3 cellular contexts compared by ENCODE assay signal in genomic region chr7:12777257-12777656, GRCh38.
TF ChIP-seq lines count a peak whose summit lies in the region.

No MANE protein-coding gene starts in this region.

TF ChIP-seq in SK-N-SH, 30 proteins besides CTCF, POLR2A, EP300 and RAD21 (continued from another document):
- TF ChIP-seq, protein P1, sequence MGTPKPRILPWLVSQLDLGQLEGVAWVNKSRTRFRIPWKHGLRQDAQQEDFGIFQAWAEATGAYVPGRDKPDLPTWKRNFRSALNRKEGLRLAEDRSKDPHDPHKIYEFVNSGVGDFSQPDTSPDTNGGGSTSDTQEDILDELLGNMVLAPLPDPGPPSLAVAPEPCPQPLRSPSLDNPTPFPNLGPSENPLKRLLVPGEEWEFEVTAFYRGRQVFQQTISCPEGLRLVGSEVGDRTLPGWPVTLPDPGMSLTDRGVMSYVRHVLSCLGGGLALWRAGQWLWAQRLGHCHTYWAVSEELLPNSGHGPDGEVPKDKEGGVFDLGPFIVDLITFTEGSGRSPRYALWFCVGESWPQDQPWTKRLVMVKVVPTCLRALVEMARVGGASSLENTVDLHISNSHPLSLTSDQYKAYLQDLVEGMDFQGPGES (IDR thresholded peaks at IDR 0.05; ENCODE audit: low read depth, low read length) = no peak
- TF ChIP-seq NRF1 (IDR thresholded peaks at IDR 0.05; ENCODE audit: low read depth, low read length) = no peak
- no peak for TF ChIP-seq ELF1 (IDR thresholded peaks at IDR 0.05)
- no peak for TF ChIP-seq USF2 (IDR thresholded peaks at IDR 0.05; ENCODE audit: borderline replicate concordance, low read depth, low read length)
- TF ChIP-seq REST (IDR thresholded peaks at IDR 0.05; ENCODE audit: low read depth, low read length) = no peak
- no peak for TF ChIP-seq FOXJ3 (CRISPR knock-in tag; IDR thresholded peaks at IDR 0.05)

TF ChIP-seq in SK-N-SH treated with all-trans-retinoic acid at 6 μM for 48 hours, 23 proteins besides CTCF, POLR2A, EP300 and RAD21:
- TF ChIP-seq TSHZ2 (CRISPR knock-in tag; IDR thresholded peaks at IDR 0.05) = no peak
- TF ChIP-seq SNAI2 (CRISPR knock-in tag; IDR thresholded peaks at IDR 0.05) = no peak
- no peak for TF ChIP-seq ARNTL (CRISPR knock-in tag; IDR thresholded peaks at IDR 0.05; ENCODE audit: borderline replicate concordance, low read depth)
- TF ChIP-seq PATZ1 (CRISPR knock-in tag; IDR thresholded peaks at IDR 0.05; ENCODE audit: borderline replicate concordance) = no peak
- no peak for TF ChIP-seq ESRRG (CRISPR knock-in tag; IDR thresholded peaks at IDR 0.05)
- TF ChIP-seq CREB5 (CRISPR knock-in tag; IDR thresholded peaks at IDR 0.05; ENCODE audit: low read depth) = no peak
- TF ChIP-seq, protein P2, sequence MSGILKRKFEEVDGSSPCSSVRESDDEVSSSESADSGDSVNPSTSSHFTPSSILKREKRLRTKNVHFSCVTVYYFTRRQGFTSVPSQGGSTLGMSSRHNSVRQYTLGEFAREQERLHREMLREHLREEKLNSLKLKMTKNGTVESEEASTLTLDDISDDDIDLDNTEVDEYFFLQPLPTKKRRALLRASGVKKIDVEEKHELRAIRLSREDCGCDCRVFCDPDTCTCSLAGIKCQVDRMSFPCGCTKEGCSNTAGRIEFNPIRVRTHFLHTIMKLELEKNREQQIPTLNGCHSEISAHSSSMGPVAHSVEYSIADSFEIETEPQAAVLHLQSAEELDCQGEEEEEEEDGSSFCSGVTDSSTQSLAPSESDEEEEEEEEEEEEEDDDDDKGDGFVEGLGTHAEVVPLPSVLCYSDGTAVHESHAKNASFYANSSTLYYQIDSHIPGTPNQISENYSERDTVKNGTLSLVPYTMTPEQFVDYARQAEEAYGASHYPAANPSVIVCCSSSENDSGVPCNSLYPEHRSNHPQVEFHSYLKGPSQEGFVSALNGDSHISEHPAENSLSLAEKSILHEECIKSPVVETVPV (CRISPR knock-in tag; IDR thresholded peaks at IDR 0.05) = no peak
- TF ChIP-seq ZNF8 (CRISPR knock-in tag; IDR thresholded peaks at IDR 0.05) = no peak
- TF ChIP-seq ZNF70 (CRISPR knock-in tag; IDR thresholded peaks at IDR 0.05) = no peak
- no peak for TF ChIP-seq ZFP3 (CRISPR knock-in tag; IDR thresholded peaks at IDR 0.05)
- no peak for TF ChIP-seq CSDC2 (CRISPR knock-in tag; IDR thresholded peaks at IDR 0.05)
- TF ChIP-seq, protein P3, sequence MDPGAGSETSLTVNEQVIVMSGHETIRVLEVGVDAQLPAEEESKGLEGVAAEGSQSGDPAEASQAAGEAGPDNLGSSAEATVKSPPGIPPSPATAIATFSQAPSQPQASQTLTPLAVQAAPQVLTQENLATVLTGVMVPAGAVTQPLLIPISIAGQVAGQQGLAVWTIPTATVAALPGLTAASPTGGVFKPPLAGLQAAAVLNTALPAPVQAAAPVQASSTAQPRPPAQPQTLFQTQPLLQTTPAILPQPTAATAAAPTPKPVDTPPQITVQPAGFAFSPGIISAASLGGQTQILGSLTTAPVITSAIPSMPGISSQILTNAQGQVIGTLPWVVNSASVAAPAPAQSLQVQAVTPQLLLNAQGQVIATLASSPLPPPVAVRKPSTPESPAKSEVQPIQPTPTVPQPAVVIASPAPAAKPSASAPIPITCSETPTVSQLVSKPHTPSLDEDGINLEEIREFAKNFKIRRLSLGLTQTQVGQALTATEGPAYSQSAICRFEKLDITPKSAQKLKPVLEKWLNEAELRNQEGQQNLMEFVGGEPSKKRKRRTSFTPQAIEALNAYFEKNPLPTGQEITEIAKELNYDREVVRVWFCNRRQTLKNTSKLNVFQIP (CRISPR knock-in tag; IDR thresholded peaks at IDR 0.05; ENCODE audit: borderline replicate concordance, low read depth) = no peak
- no peak for TF ChIP-seq ZFP30 (CRISPR knock-in tag; IDR thresholded peaks at IDR 0.05)

TF ChIP-seq in HCT116, 20 proteins besides CTCF, POLR2A, EP300 and RAD21 (continued from another document):
- TF ChIP-seq ZBTB33 (IDR thresholded peaks at IDR 0.05; ENCODE audit: extremely low read depth, insufficient replicate concordance, low read length) (no peak), EZH2phosphoT487 (IDR thresholded peaks at IDR 0.05; ENCODE audit: borderline replicate concordance) (no peak), EGR1 (IDR thresholded peaks at IDR 0.05; ENCODE audit: low read depth) (no peak), ZNF274 (IDR thresholded peaks at IDR 0.05; ENCODE audit: low read depth, low read length) (no peak), ZFX (IDR thresholded peaks at IDR 0.05) (no peak), MAX (IDR thresholded peaks at IDR 0.05) (no peak), POLR2AphosphoS5 (IDR thresholded peaks at IDR 0.05; ENCODE audit: low read depth, low read length) (no peak)
